In the genomic region with DNA sequence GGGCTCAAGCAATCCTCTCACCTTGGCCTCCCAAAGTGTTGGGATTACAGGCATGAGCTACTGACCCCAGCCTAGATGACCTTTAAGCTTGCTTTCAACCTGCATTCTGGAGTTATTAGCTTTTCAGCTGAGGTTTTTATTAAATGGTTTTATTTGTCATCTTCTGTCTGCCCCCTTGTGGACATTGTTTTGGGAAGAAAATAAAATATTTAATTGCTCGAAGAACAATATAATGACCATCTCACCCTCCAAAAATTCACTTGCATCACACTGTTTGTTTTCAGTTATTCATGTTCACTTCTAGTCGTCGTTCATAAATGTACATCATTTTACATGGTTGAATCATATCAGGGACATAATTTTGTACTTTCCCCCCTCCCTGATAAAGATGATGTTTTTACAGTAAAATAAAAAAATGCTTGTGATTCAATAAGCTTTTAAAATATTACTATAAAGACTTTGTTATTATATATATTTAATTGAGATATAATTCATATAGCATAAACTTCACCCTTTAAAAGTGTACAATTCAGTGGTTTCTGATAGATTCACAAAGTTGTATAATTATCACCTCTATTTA, we compare ENCODE assay signal across 10 cellular contexts. TPM values are rescaled to one million over a fixed set of nuclear protein-coding genes. Genes with fewer than 3 reads are reported as not detected.
DNase-seq lines count a peak whose midpoint lies in the region; ATAC-seq and TF ChIP-seq lines count a peak whose summit lies in the region.
"Had no signal": no experiment of that assay in that cellular context is flagged by ENCODE, and none has a peak within 500 bp of the region (broad histone marks: within the 10 kb centered on the region; RNA-seq: fewer than 3 reads in every experiment).

No MANE protein-coding gene starts in this region.

- 7 to 18% methylated on average over 3 of the region's 3 CpGs for WGBS in upper lobe of left lung, 2 donors

- H3K36me3 Mint-ChIP-seq in activated CD8-positive, alpha-beta T cell treated with anti-CD3 and anti-CD28 coated beads for 36 hours (ENCODE audit: low read depth), result no peaks in the 10 kb centered on the region
- H3K36me3 Mint-ChIP-seq in activated CD8-positive, alpha-beta T cell treated with anti-CD3 and anti-CD28 coated beads, Interleukin-2, amount 10 ng/mL, durations not matched to agents 7 days and 5 days (ENCODE audit: low read depth), result no peaks in the 10 kb centered on the region

- H3K4me1 ChIP-seq in Peyer's patch, result no peaks in the 10 kb centered on the region
- H3K4me1 ChIP-seq in upper lobe of left lung, result peaks cover 0 to 6% (median 0%) of the 10 kb centered on the region in 4 donors
- H3K4me1 ChIP-seq in mucosa of descending colon (ENCODE audit: low read depth), result no peaks in the 10 kb centered on the region

- H3K27me3 Mint-ChIP-seq in activated CD8-positive, alpha-beta T cell treated with anti-CD3 and anti-CD28 coated beads for 36 hours, result peaks cover 16% of the 10 kb centered on the region
- H3K27me3 Mint-ChIP-seq in activated CD8-positive, alpha-beta T cell treated with anti-CD3 and anti-CD28 coated beads, Interleukin-2, amount 10 ng/mL, durations not matched to agents 7 days and 5 days (ENCODE audit: low read depth), result peaks cover 43% of the 10 kb centered on the region

- intact Hi-C loops in activated CD8-positive, alpha-beta T cell treated with anti-CD3 and anti-CD28 coated beads for 36 hours (cut with micrococcal nuclease), result no loop called here
- intact Hi-C loops in mucosa of descending colon (cut with DNase I, micrococcal nuclease), result loop anchor here in 1 of 2 donors (10.0 kb wide), 1 partner anchor 158 kb away; no protein-coding TSS in a partner anchor

- TF ChIP-seq POLR2A in Peyer's patch (IDR thresholded peaks at IDR 0.05) (no peak), upper lobe of left lung (IDR thresholded peaks at IDR 0.05) (no peak)

- H3K9me3 Mint-ChIP-seq in activated CD8-positive, alpha-beta T cell treated with anti-CD3 and anti-CD28 coated beads for 36 hours, result no peaks in the 10 kb centered on the region
- H3K9me3 Mint-ChIP-seq in activated CD8-positive, alpha-beta T cell treated with anti-CD3 and anti-CD28 coated beads, Interleukin-2, amount 10 ng/mL, durations not matched to agents 7 days and 5 days (ENCODE audit: insufficient read depth), result no peaks in the 10 kb centered on the region
- H3K9me3 Mint-ChIP-seq: dendritic cell treated with granulocyte-macrophage colony-stimulating factor and Interleukin-4, amounts not matched to agents 40 ng/mL and 50 ng/mL, for 4 days had no signal

- H3K27me3 ChIP-seq in Peyer's patch (no peaks in the 10 kb centered on the region), upper lobe of left lung (no peaks in the 10 kb centered on the region)

- ATAC-seq in activated CD8-positive, alpha-beta T cell treated with anti-CD3 and anti-CD28 coated beads for 36 hours, result no peak
- ATAC-seq in activated CD8-positive, alpha-beta T cell treated with anti-CD3 and anti-CD28 coated beads, Interleukin-2, amount 10 ng/mL, durations not matched to agents 7 days and 5 days, result no peak
- ATAC-seq in upper lobe of left lung (ENCODE audit: low FRiP score in 2 of 2) (peak in 1 of 2 donors; percentile 28), GM21619 (IDR thresholded peaks at IDR 0.05; ENCODE audit: unreplicated experiment) (no peak), mucosa of descending colon (no peak)

- H3K36me3 ChIP-seq in Peyer's patch (no peaks in the 10 kb centered on the region), upper lobe of left lung (no peaks in the 10 kb centered on the region), mucosa of descending colon (ENCODE audit: low read depth) (no peaks in the 10 kb centered on the region)

- POLR2A ChIA-PET in activated CD8-positive, alpha-beta T cell treated with anti-CD3 and anti-CD28 coated beads for 36 hours (lab: Charles Lee), result interaction anchor here (1.5 kb wide), 1 partner anchor 9 kb away, joined by 3 read pairs; no protein-coding TSS in a partner anchor
- POLR2A ChIA-PET in activated CD8-positive, alpha-beta T cell treated with anti-CD3 and anti-CD28 coated beads, Interleukin-2, amount 10 ng/mL, durations not matched to agents 7 days and 5 days (lab: Charles Lee), result interaction anchor here (2.0 to 2.2 kb wide), 2 partner anchors 10 to 157 kb away, joined by 8 to 11 read pairs; a partner anchor contains a TSS

- TF ChIP-seq CTCF in activated CD8-positive, alpha-beta T cell treated with anti-CD3 and anti-CD28 coated beads for 36 hours (IDR thresholded peaks at IDR 0.05), result peak; percentile 54
- peak; percentile 31 to 70 (median 42) for TF ChIP-seq CTCF in Peyer's patch (IDR thresholded peaks at IDR 0.05)
- peak; percentile 50 for TF ChIP-seq CTCF in fibroblast of pulmonary artery (IDR thresholded peaks at IDR 0.05; ENCODE audit: low read length, missing control alignments)
- peak in 4 of 6 experiments; percentile 29 to 37 (median 32) for TF ChIP-seq CTCF in upper lobe of left lung (IDR thresholded peaks at IDR 0.05)
- TF ChIP-seq CTCF in mucosa of descending colon (IDR thresholded peaks at IDR 0.05), result no peak

- DNase-seq in activated CD8-positive, alpha-beta T cell treated with anti-CD3 and anti-CD28 coated beads for 36 hours, result no peak
- DNase-seq in activated CD8-positive, alpha-beta T cell treated with anti-CD3 and anti-CD28 coated beads, Interleukin-2, amount 10 ng/mL, durations not matched to agents 7 days and 5 days, result no peak
- no peak for DNase-seq in Peyer's patch
- DNase-seq in fibroblast of pulmonary artery (ENCODE audit: low read depth), result peak; percentile 85
- DNase-seq in upper lobe of left lung, result no peak
- no peak for DNase-seq in activated CD4-positive, alpha-beta T cell treated with anti-CD3 and anti-CD28 coated beads for 48 hours
- no peak for DNase-seq in mucosa of descending colon
- DNase-seq: NCI-H1930 had no signal

- H3K27ac ChIP-seq in Peyer's patch, result no peak overlapping the region
- no peak overlapping the region for H3K27ac ChIP-seq in upper lobe of left lung

- no peak for TF ChIP-seq EP300 in upper lobe of left lung (IDR thresholded peaks at IDR 0.05)

- no peak overlapping the region for H3K27ac Mint-ChIP-seq in activated CD8-positive, alpha-beta T cell treated with anti-CD3 and anti-CD28 coated beads for 36 hours
- no peak overlapping the region for H3K27ac Mint-ChIP-seq in activated CD8-positive, alpha-beta T cell treated with anti-CD3 and anti-CD28 coated beads, Interleukin-2, amount 10 ng/mL, durations not matched to agents 7 days and 5 days
- H3K27ac Mint-ChIP-seq: dendritic cell treated with granulocyte-macrophage colony-stimulating factor and Interleukin-4, amounts not matched to agents 40 ng/mL and 50 ng/mL, for 4 days had no signal

- CTCF ChIA-PET in activated CD8-positive, alpha-beta T cell treated with anti-CD3 and anti-CD28 coated beads for 36 hours (lab: Charles Lee), result interaction anchor here (0.6 to 8.9 kb wide), 28 partner anchors 9 to 271 kb away, joined by 3 to 366 read pairs (median 7); a partner anchor contains a TSS
- CTCF ChIA-PET in activated CD8-positive, alpha-beta T cell treated with anti-CD3 and anti-CD28 coated beads, Interleukin-2, amount 10 ng/mL, durations not matched to agents 7 days and 5 days (lab: Charles Lee), result interaction anchor here (0.7 to 9.8 kb wide), 29 partner anchors 9 to 352 kb away, joined by 3 to 393 read pairs (median 11); a partner anchor contains a TSS

- H3K4me3 Mint-ChIP-seq in activated CD8-positive, alpha-beta T cell treated with anti-CD3 and anti-CD28 coated beads for 36 hours, result no peak overlapping the region
- H3K4me3 Mint-ChIP-seq in activated CD8-positive, alpha-beta T cell treated with anti-CD3 and anti-CD28 coated beads, Interleukin-2, amount 10 ng/mL, durations not matched to agents 7 days and 5 days, result no peak overlapping the region
- H3K4me3 Mint-ChIP-seq: dendritic cell treated with granulocyte-macrophage colony-stimulating factor and Interleukin-4, amounts not matched to agents 40 ng/mL and 50 ng/mL, for 4 days had no signal

- H3K4me1 Mint-ChIP-seq in activated CD8-positive, alpha-beta T cell treated with anti-CD3 and anti-CD28 coated beads for 36 hours (ENCODE audit: low read depth), result peaks cover 2% of the 10 kb centered on the region
- peaks cover 8% of the 10 kb centered on the region for H3K4me1 Mint-ChIP-seq in activated CD8-positive, alpha-beta T cell treated with anti-CD3 and anti-CD28 coated beads, Interleukin-2, amount 10 ng/mL, durations not matched to agents 7 days and 5 days (ENCODE audit: low read depth)

- H3K9me3 ChIP-seq in Peyer's patch, result no peaks in the 10 kb centered on the region
- no peaks in the 10 kb centered on the region for H3K9me3 ChIP-seq in upper lobe of left lung
- no peaks in the 10 kb centered on the region for H3K9me3 ChIP-seq in mucosa of descending colon

- H3K4me3 ChIP-seq in Peyer's patch (no peak overlapping the region), fibroblast of pulmonary artery (replicated peaks; ENCODE audit: low read depth, low read length) (no peak overlapping the region), upper lobe of left lung (no peak overlapping the region), mucosa of descending colon (no peak overlapping the region)

RNA-seq across cellular contexts. Expression of a gene that starts 10.1 kb away (rescaled TPM):
- 10 to 100 TPM in 1 of 2 experiments, 1 to 10 TPM in 1; 9.2 to 10.8 TPM for total RNA-seq in activated CD8-positive, alpha-beta T cell treated with anti-CD3 and anti-CD28 coated beads for 36 hours
- total RNA-seq in activated CD8-positive, alpha-beta T cell treated with anti-CD3 and anti-CD28 coated beads, Interleukin-2, amount 10 ng/mL, durations not matched to agents 7 days and 5 days, result 10 to 100 TPM; 12.9 to 13.0 TPM
- total RNA-seq in Peyer's patch (10 to 100 TPM; 20.2 to 49.5 (median 24.8) TPM), upper lobe of left lung (10 to 100 TPM in 5 of 6 donors, 1 to 10 TPM in 1; 6.2 to 33.5 (median 14.4) TPM), mucosa of descending colon (10 to 100 TPM; 15.0 to 19.8 (median 18.3) TPM)

RNA-seq across cellular contexts. Expression of a gene that starts 10.5 kb away (rescaled TPM):
- under 1 TPM in 1 of 2 experiments, not detected in 1; 0.14 TPM for total RNA-seq in activated CD8-positive, alpha-beta T cell treated with anti-CD3 and anti-CD28 coated beads for 36 hours
- total RNA-seq in activated CD8-positive, alpha-beta T cell treated with anti-CD3 and anti-CD28 coated beads, Interleukin-2, amount 10 ng/mL, durations not matched to agents 7 days and 5 days, result under 1 TPM in 1 of 2 experiments, not detected in 1; 0.29 TPM
- 10 to 100 TPM in 3 of 4 donors, 1 to 10 TPM in 1; 5.0 to 57.8 (median 56.4) TPM for total RNA-seq in Peyer's patch
- under 1 TPM in 4 of 6 donors, not detected in 2; 0.15 to 0.59 (median 0.38) TPM for total RNA-seq in upper lobe of left lung
- 10 to 100 TPM in 2 of 3 donors, 1 to 10 TPM in 1; 6.7 to 45.7 (median 37.0) TPM for total RNA-seq in mucosa of descending colon

RNA-seq across cellular contexts. Expression of a gene that starts 20.2 kb away (rescaled TPM):
- not detected for total RNA-seq in activated CD8-positive, alpha-beta T cell treated with anti-CD3 and anti-CD28 coated beads for 36 hours
- not detected for total RNA-seq in activated CD8-positive, alpha-beta T cell treated with anti-CD3 and anti-CD28 coated beads, Interleukin-2, amount 10 ng/mL, durations not matched to agents 7 days and 5 days
- total RNA-seq in Peyer's patch, result not detected
- total RNA-seq in upper lobe of left lung, result not detected
- total RNA-seq in mucosa of descending colon, result not detected

RNA-seq across cellular contexts. Expression of a gene that starts 34.1 kb away (rescaled TPM):
- total RNA-seq in activated CD8-positive, alpha-beta T cell treated with anti-CD3 and anti-CD28 coated beads for 36 hours, result 10 to 100 TPM; 46.6 to 52.6 TPM
- 100 to 1,000 TPM; 107 to 111 TPM for total RNA-seq in activated CD8-positive, alpha-beta T cell treated with anti-CD3 and anti-CD28 coated beads, Interleukin-2, amount 10 ng/mL, durations not matched to agents 7 days and 5 days
- total RNA-seq in Peyer's patch (10 to 100 TPM in 2 of 4 donors, 1 to 10 TPM in 2; 8.0 to 28.1 (median 10.2) TPM), upper lobe of left lung (1 to 10 TPM in 3 of 6 donors, under 1 TPM in 1, not detected in 2; 0.86 to 3.3 (median 3.0) TPM), mucosa of descending colon (10 to 100 TPM in 1 of 3 donors, 1 to 10 TPM in 2; 4.4 to 18.8 (median 5.8) TPM)
